In genomic region chr4:26325191-26325590, GRCh38 we compare ENCODE assay signal across 8 cellular contexts.
DNase-seq lines count a peak whose midpoint lies in the region; ATAC-seq, FAIRE-seq and TF ChIP-seq lines count a peak whose summit lies in the region.

No MANE protein-coding gene starts in this region.

- H3K4me3 ChIP-seq in fibroblast of pulmonary artery (replicated peaks; ENCODE audit: low read depth, low read length), result no peak overlapping the region

- peak; percentile 30 for FAIRE-seq in H54 (lab: Jason Lieb, UNC)

- no peak for TF ChIP-seq POLR2A in H54 (IDR thresholded peaks at IDR 0.05; ENCODE audit: low read depth, low read length)

- peak; percentile 63 for TF ChIP-seq CTCF in fibroblast of pulmonary artery (IDR thresholded peaks at IDR 0.05; ENCODE audit: low read length, missing control alignments)

- DNase-seq in DMS53 (lab: John Stamatoyannopoulos, UW), result peak; percentile 66
- DNase-seq in DMS53 treated with DMSO at 0.1 percent for 48 hours (lab: John Stamatoyannopoulos, UW; ENCODE audit: unreplicated experiment), result no peak
- DNase-seq in H54 (ENCODE audit: insufficient read length, low spot score), result no peak
- peak; percentile 17 for DNase-seq in SHP77 treated with DMSO at 0.1 percent for 48 hours (lab: John Stamatoyannopoulos, UW)
- DNase-seq in fibroblast of pulmonary artery (ENCODE audit: low read depth), result peak; percentile 60
- no peak for DNase-seq in NCI-H2171 (lab: John Stamatoyannopoulos, UW)
- no peak for DNase-seq in GF-D8 (lab: John Stamatoyannopoulos, UW)

- no peak for ATAC-seq in HG02571 (IDR thresholded peaks at IDR 0.05; ENCODE audit: unreplicated experiment)

Comparison
In these comparisons a context has a peak if more than half of its experiments do, and no peak if none do; other contexts are left out.
1. DNase-seq: peak in DMS53 (single experiment), SHP77 treated with DMSO at 0.1 percent for 48 hours (single experiment) and fibroblast of pulmonary artery (single experiment); none in DMS53 treated with DMSO at 0.1 percent for 48 hours (single experiment), H54 (single experiment), NCI-H2171 (single experiment) and GF-D8 (single experiment).